Comparison of ENCODE assay signal across 10 cellular contexts in genomic region chr1:93617670-93618488, GRCh38.
DNase-seq lines count a peak whose midpoint lies in the region; ATAC-seq and TF ChIP-seq lines count a peak whose summit lies in the region.
"Had no signal": no experiment of that assay in that cellular context is flagged by ENCODE, and none has a peak within 500 bp of the region (broad histone marks: within the 10 kb centered on the region; RNA-seq: fewer than 3 reads in every experiment).

No MANE protein-coding gene starts in this region.

- POLR2A ChIA-PET in RWPE1 (lab: Yijun Ruan, JAX; ENCODE audit: low non-redundant PET): no interaction called here

- H2BK5ac ChIP-seq in H9 (ENCODE audit: insufficient read length, low read length): no peak overlapping the region

- H3K79me1 ChIP-seq in H9 (ENCODE audit: insufficient read depth, low read depth, low read length, poor library complexity, severe bottlenecking): no peaks in the 10 kb centered on the region

- H2AK5ac ChIP-seq in H9 (ENCODE audit: insufficient read length, low read length): no peak overlapping the region

- 0 out of 2 replicates have a peak overlapping the region, but pooled peaks have one; percentile 26 for H3K14ac ChIP-seq in H9 (ENCODE audit: insufficient read depth, low read length)

- TF ChIP-seq CTCF in H9 (conservative IDR thresholded peaks at IDR 0.05) (no peak), RWPE1 (conservative IDR thresholded peaks at IDR 0.05; ENCODE audit: low read depth) (no peak), hepatocyte (IDR thresholded peaks at IDR 0.05; ENCODE audit: poor library complexity) (no peak)

- no peak overlapping the region for H3K4me3 ChIP-seq in hepatocyte
- no peak overlapping the region for H3K4me3 ChIP-seq in skeletal muscle tissue (ENCODE audit: low read length in 3 of 3)

- no peak overlapping the region for H3T11ph ChIP-seq in H9 (ENCODE audit: low read length)

- no CpG with 5 or more reads among the region's 10 CpGs for WGBS in H9 (ENCODE audit: extremely low coverage, insufficient read length, low lambda C conversion rate)
- 48% methylated on average over 10 of the region's 10 CpGs for WGBS in hepatocyte (ENCODE audit: low lambda C conversion rate, missing lambda C conversion rate)

- no peaks in the 10 kb centered on the region for H3K27me3 Mint-ChIP-seq in H9 (ENCODE audit: low read depth)
- H3K27me3 Mint-ChIP-seq: activated naive CD4-positive, alpha-beta T cell treated with anti-CD3 and anti-CD28 coated beads, Interleukin-2, amount 50 U/mL, for 24 hours had no signal

- no peak overlapping the region for H3K18ac ChIP-seq in H9 (ENCODE audit: insufficient read length, low read depth, low read length)

- H2BK20ac ChIP-seq in H9 (ENCODE audit: low read depth, low read length, poor library complexity, severe bottlenecking): no peak overlapping the region

- H3K56ac ChIP-seq in H9 (ENCODE audit: insufficient read length, low read depth, low read length): no peak overlapping the region

- no peaks in the 10 kb centered on the region for H3K9me3 Mint-ChIP-seq in H9
- H3K9me3 Mint-ChIP-seq: activated naive CD4-positive, alpha-beta T cell treated with anti-CD3 and anti-CD28 coated beads, Interleukin-2, amount 50 U/mL, for 24 hours had no signal

- H3K4me1 ChIP-seq in H9 (ENCODE audit: insufficient read depth, low read length): peaks cover 35% of the 10 kb centered on the region
- H3K4me1 ChIP-seq in hepatocyte (ENCODE audit: insufficient read depth): peaks cover 74% of the 10 kb centered on the region
- H3K4me1 ChIP-seq in skeletal muscle tissue (ENCODE audit: control insufficient read depth in 3 of 3, insufficient read depth in 3 of 3, low read length in 3 of 3): peaks cover 32 to 46% (median 40%) of the 10 kb centered on the region in 3 donors

- no peak overlapping the region for H2BK120ac ChIP-seq in H9 (ENCODE audit: low read depth, low read length, poor library complexity, severe bottlenecking)

- H3K23me2 ChIP-seq in H9 (ENCODE audit: insufficient read length, low read depth, low read length, poor library complexity, severe bottlenecking): no peaks in the 10 kb centered on the region

- CTCF ChIA-PET in RWPE1 (lab: Yijun Ruan, JAX): interaction anchor here (0.9 to 1.5 kb wide), 3 partner anchors 12 to 196 kb away, joined by 3 to 4 read pairs (median 3); partner anchors contain the start of gene BCAR3

- no peak overlapping the region for H2AFZ ChIP-seq in H9 (ENCODE audit: low read length)
- no peak overlapping the region for H2AFZ ChIP-seq in hepatocyte

- H3K79me2 ChIP-seq in H9 (ENCODE audit: insufficient read depth, low read length) (no peaks in the 10 kb centered on the region), hepatocyte (peaks cover 55% of the 10 kb centered on the region)

- H3K9me3 ChIP-seq in H9 (ENCODE audit: control insufficient read depth, low read depth, low read length) (no peaks in the 10 kb centered on the region), hepatocyte (ENCODE audit: low read depth) (no peaks in the 10 kb centered on the region), skeletal muscle tissue (ENCODE audit: control insufficient read depth in 3 of 3, low read length in 3 of 3) (no peaks in the 10 kb centered on the region)

- H4K5ac ChIP-seq in H9 (ENCODE audit: insufficient read length, low read depth, low read length): no peak overlapping the region

- no peak overlapping the region for H3K23ac ChIP-seq in H9 (ENCODE audit: insufficient read length, low read depth, low read length)

- H3K27ac Mint-ChIP-seq in H9: peak overlapping the region; percentile 79 to 91 (median 81)

- no peak overlapping the region for H2BK12ac ChIP-seq in H9 (ENCODE audit: insufficient read length, low read depth, low read length)

- peak overlapping the region; percentile 25 for H4K91ac ChIP-seq in H9 (ENCODE audit: insufficient read length, low read depth, low read length)

- no peaks in the 10 kb centered on the region; a peak in 1 of 7 replicates for H3K36me3 Mint-ChIP-seq in H9 (ENCODE audit: insufficient read depth in 1 of 3, low read depth in 3 of 3)
- H3K36me3 Mint-ChIP-seq: activated naive CD4-positive, alpha-beta T cell treated with anti-CD3 and anti-CD28 coated beads, Interleukin-2, amount 50 U/mL, for 24 hours had no signal

- no peak overlapping the region; a peak in 1 of 5 replicates for H3K4me3 Mint-ChIP-seq in H9
- H3K4me3 Mint-ChIP-seq: activated naive CD4-positive, alpha-beta T cell treated with anti-CD3 and anti-CD28 coated beads, Interleukin-2, amount 50 U/mL, for 24 hours had no signal

- no peak overlapping the region; the same call in 1 of the 2 replicates for H3K4ac ChIP-seq in H9 (ENCODE audit: low read depth, low read length)

- DNase-seq in H9 (no peak), RWPE1 (ENCODE audit: low spot score) (no peak), hepatocyte (ENCODE audit: low spot score) (peak; percentile 82), NCI-H2171 (lab: John Stamatoyannopoulos, UW) (no peak), occipital lobe (lab: John Stamatoyannopoulos, UW) (no peak)
- DNase-seq: T1000 had no signal

- H3K4me1 Mint-ChIP-seq in H9: peaks cover 73 to 76% of the 10 kb centered on the region in 2 experiments

- no peak overlapping the region for H3K27ac ChIP-seq in H9 (ENCODE audit: insufficient read length, low read depth, low read length)
- H3K27ac ChIP-seq in RWPE1: peak overlapping the region; percentile 99
- H3K27ac ChIP-seq in hepatocyte: peak overlapping the region; percentile 94
- peak overlapping the region; percentile 80 for H3K27ac ChIP-seq in skeletal muscle tissue (ENCODE audit: low read depth, low read length)

- H4K8ac ChIP-seq in H9 (replicated peaks; ENCODE audit: insufficient read length, low read depth, low read length): no peak overlapping the region

- no peaks in the 10 kb centered on the region for H4K20me1 ChIP-seq in H9 (ENCODE audit: control insufficient read depth, insufficient read depth, insufficient read length)
- no peaks in the 10 kb centered on the region for H4K20me1 ChIP-seq in hepatocyte (ENCODE audit: insufficient read depth, poor library complexity, severe bottlenecking)

- H3K27me3 ChIP-seq in H9 (ENCODE audit: insufficient read depth, low read length) (no peaks in the 10 kb centered on the region), hepatocyte (no peaks in the 10 kb centered on the region), skeletal muscle tissue (ENCODE audit: control insufficient read depth in 3 of 3, insufficient read depth in 3 of 3, low read length in 3 of 3) (no peaks in the 10 kb centered on the region)

- H3K4me2 ChIP-seq in H9 (ENCODE audit: insufficient read depth, insufficient read length, low read length): no peak overlapping the region
- H3K4me2 ChIP-seq in hepatocyte: peak overlapping the region; percentile 63

- no peak overlapping the region for H2BK15ac ChIP-seq in H9 (ENCODE audit: low read depth, low read length)

- no peak for ATAC-seq in activated CD4-positive, CD25-positive, alpha-beta regulatory T cell treated with anti-CD3 and anti-CD28 coated beads, Interleukin-2, amount 50 U/mL, for 24 hours
- no peak for ATAC-seq in HG02610 (IDR thresholded peaks at IDR 0.05; ENCODE audit: unreplicated experiment)

- H3K36me3 ChIP-seq in hepatocyte (replicated peaks; ENCODE audit: insufficient read depth, low read depth): no peaks in the 10 kb centered on the region
- H3K36me3 ChIP-seq in skeletal muscle tissue (ENCODE audit: control insufficient read depth in 3 of 3, insufficient read depth in 3 of 3, low read length in 3 of 3): no peaks in the 10 kb centered on the region

- no peaks in the 10 kb centered on the region for H3K9me2 ChIP-seq in hepatocyte (replicated peaks; ENCODE audit: insufficient read depth)

- H3K9ac ChIP-seq in H9 (ENCODE audit: extremely low read depth, insufficient read length, low read length) (no peak overlapping the region), skeletal muscle tissue (ENCODE audit: low read depth in 1 of 3, low read length in 3 of 3) (peak overlapping the region in 1 of 3 donors; percentile 63)
